14 cellular contexts compared by ENCODE assay signal in the genomic region with DNA sequence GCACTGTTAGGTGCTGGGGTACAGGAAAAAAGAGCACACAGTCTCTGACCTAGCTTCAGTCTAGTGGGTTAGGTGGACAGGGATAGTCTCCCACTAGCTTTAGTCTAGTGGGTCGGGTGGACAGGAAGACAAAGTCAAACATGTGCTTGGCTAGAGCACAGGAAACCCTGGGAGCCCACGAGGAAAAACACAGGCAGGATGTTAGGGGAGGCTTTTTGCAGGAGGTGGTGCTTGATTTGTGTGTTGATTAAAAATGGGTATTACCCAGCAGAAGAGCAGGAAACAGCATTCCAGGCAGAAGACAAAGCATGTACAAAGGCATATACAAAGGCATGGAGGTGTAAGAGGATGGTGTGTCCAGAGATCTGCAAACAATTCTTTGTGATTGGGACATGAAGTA. TPM values are rescaled to one million over a fixed set of nuclear protein-coding genes. Genes with fewer than 3 reads are reported as not detected.
DNase-seq lines count a peak whose midpoint lies in the region; ATAC-seq and TF ChIP-seq lines count a peak whose summit lies in the region.
"Had no signal": no experiment of that assay in that cellular context is flagged by ENCODE, and none has a peak within 500 bp of the region (broad histone marks: within the 10 kb centered on the region; RNA-seq: fewer than 3 reads in every experiment).

No MANE protein-coding gene starts in this region.

- H3K4ac ChIP-seq in IMR-90 (ENCODE audit: low read depth, low read length), result peak overlapping the region; percentile 56; the same call in 1 of the 2 replicates

- peak; percentile 4 for DNase-seq in AG10803 (ENCODE audit: low read depth)
- no peak for DNase-seq in IMR-90
- DNase-seq in dermis microvascular lymphatic vessel endothelial cell (ENCODE audit: low read depth in 2 of 2), result peak; percentile 77 to 81
- DNase-seq in myocyte (ENCODE audit: low read depth), result peak; percentile 0
- no peak for DNase-seq in OCI-LY7 (ENCODE audit: low spot score)
- no peak for DNase-seq in hypothalamus (lab: John Stamatoyannopoulos, UW)
- DNase-seq: 8988T; CD4-positive, CD25-positive, alpha-beta regulatory T cell; DMS 273 treated with DMSO at 0.1 percent for 48 hours; EL; GOT3 had no signal

- no peak overlapping the region for H4K5ac ChIP-seq in IMR-90 (ENCODE audit: low read depth, low read length)

- H2BK20ac ChIP-seq in IMR-90 (ENCODE audit: low read depth, low read length), result peak overlapping the region; percentile 25; the same call in 1 of the 2 replicates

- whole genome bisulfite sequencing in IMR-90 (ENCODE audit: extremely low coverage in 2 of 2, insufficient read length in 1 of 2), 2 experiments, result no CpG with 5 or more reads among the region's 2 CpGs

- H3K36me3 ChIP-seq in IMR-90 (ENCODE audit: control insufficient read depth, insufficient read depth, low read length) (no peaks in the 10 kb centered on the region), OCI-LY7 (ENCODE audit: insufficient read depth, low read length) (no peaks in the 10 kb centered on the region)
- H3K36me3 ChIP-seq: BLaER1 treated with 17β-estradiol and CSF1 and Interleukin-3, amounts not matched to agents 10 nM and 100 nM; HAP-1 had no signal

- no peak for ATAC-seq in IMR-90 (ENCODE audit: low read depth)
- ATAC-seq in activated CD4-positive, CD25-positive, alpha-beta regulatory T cell treated with anti-CD3 and anti-CD28 coated beads, Interleukin-2, amount 50 U/mL, for 24 hours, result no peak

- H3K27ac ChIP-seq in IMR-90 (ENCODE audit: insufficient read depth, low read length) (no peak overlapping the region), OCI-LY7 (ENCODE audit: low read depth, low read length, poor library complexity, severe bottlenecking) (no peak overlapping the region)
- H3K27ac ChIP-seq: BLaER1 treated with 17β-estradiol and CSF1 and Interleukin-3, amounts not matched to agents 10 nM and 100 nM had no signal

- H2BK5ac ChIP-seq in IMR-90 (ENCODE audit: low read depth, low read length, poor library complexity, severe bottlenecking), result no peak overlapping the region

- H2AFZ ChIP-seq in IMR-90 (replicated peaks; ENCODE audit: low read length, poor library complexity) (peak overlapping the region; percentile 75), OCI-LY7 (ENCODE audit: low read length) (no peak overlapping the region)

- CTCF ChIA-PET in IMR-90 (lab: Yijun Ruan, JAX), result no interaction called here
- CTCF ChIA-PET in OCI-LY7 (lab: Charles Lee; ENCODE audit: unreplicated experiment), result no interaction called here

- H3K27me3 ChIP-seq in IMR-90 (ENCODE audit: control insufficient read depth, insufficient read depth, low read length), result no peaks in the 10 kb centered on the region
- H3K27me3 ChIP-seq: BLaER1 treated with 17β-estradiol and CSF1 and Interleukin-3, amounts not matched to agents 10 nM and 100 nM had no signal

- H3K9ac ChIP-seq in IMR-90 (ENCODE audit: low read depth, low read length), result no peak overlapping the region
- H3K9ac ChIP-seq: BLaER1 treated with 17β-estradiol and CSF1 and Interleukin-3, amounts not matched to agents 10 nM and 100 nM had no signal

- H3K4me3 ChIP-seq in AG10803 (ENCODE audit: low read length) (no peak overlapping the region), IMR-90 (ENCODE audit: insufficient read depth, low read depth, low read length) (no peak overlapping the region), OCI-LY7 (ENCODE audit: low read depth, low read length, poor library complexity, severe bottlenecking) (no peak overlapping the region)
- H3K4me3 ChIP-seq: BLaER1 treated with 17β-estradiol and CSF1 and Interleukin-3, amounts not matched to agents 10 nM and 100 nM; HAP-1 had no signal

- H4K8ac ChIP-seq in IMR-90 (ENCODE audit: low read depth in 2 of 2, low read length in 2 of 2), result no peak overlapping the region

- H2AK9ac ChIP-seq in IMR-90 (replicated peaks; ENCODE audit: low read depth, low read length, poor library complexity), result peak overlapping the region; percentile 10

- no peak overlapping the region; the same call in 2 of the 3 replicates for H2BK15ac ChIP-seq in IMR-90 (ENCODE audit: low read depth, low read length)

- TF ChIP-seq RAD21 in IMR-90 (IDR thresholded peaks at IDR 0.05; ENCODE audit: low read length), result no peak

- H3K9me1 ChIP-seq in IMR-90 (ENCODE audit: insufficient read depth, low read length), result peaks cover 5% of the 10 kb centered on the region; the same call in 1 of the 2 replicates

- no peaks in the 10 kb centered on the region for H3K9me2 ChIP-seq in OCI-LY7 (ENCODE audit: insufficient read depth, low read length)

- H2AK5ac ChIP-seq in IMR-90 (ENCODE audit: low read depth, low read length), result peak overlapping the region; percentile 50

- H4K20me1 ChIP-seq in IMR-90 (ENCODE audit: insufficient read depth, low read length) (no peaks in the 10 kb centered on the region), OCI-LY7 (ENCODE audit: insufficient read depth, low read length) (no peaks in the 10 kb centered on the region)
- H4K20me1 ChIP-seq: BLaER1 treated with 17β-estradiol and CSF1 and Interleukin-3, amounts not matched to agents 10 nM and 100 nM had no signal

- H3K4me1 ChIP-seq in IMR-90 (ENCODE audit: control insufficient read depth, insufficient read depth, low read length) (peaks cover 7% of the 10 kb centered on the region), OCI-LY7 (ENCODE audit: insufficient read depth, low read length, poor library complexity, severe bottlenecking) (no peaks in the 10 kb centered on the region)
- H3K4me1 ChIP-seq: HAP-1 had no signal

- TF ChIP-seq CTCF in AG10803 (conservative IDR thresholded peaks at IDR 0.05; ENCODE audit: low read length), result no peak
- no peak for TF ChIP-seq CTCF in IMR-90 (conservative IDR thresholded peaks at IDR 0.05; ENCODE audit: low read depth, low read length)
- TF ChIP-seq CTCF in OCI-LY7 (conservative IDR thresholded peaks at IDR 0.05; ENCODE audit: low read length), result no peak

- H3K56ac ChIP-seq in IMR-90 (ENCODE audit: extremely low read depth, insufficient read depth, low read length), result peak overlapping the region; percentile 29; the same call in 1 of the 2 replicates

- H3K79me2 ChIP-seq in OCI-LY7 (ENCODE audit: insufficient read depth, low read depth, low read length), result no peaks in the 10 kb centered on the region

- no peak overlapping the region for H4K91ac ChIP-seq in IMR-90 (ENCODE audit: insufficient read depth, low read depth, low read length)

- BruUV-seq in IMR-90 (replicated peaks; lab: Mats Ljungman, UMichigan), result no TSS peak
- no TSS peak for BruUV-seq in OCI-LY7 (replicated peaks; lab: Mats Ljungman, UMichigan)

- no peak overlapping the region for H2BK120ac ChIP-seq in IMR-90 (ENCODE audit: low read depth, low read length)

- TF ChIP-seq POLR2A in IMR-90 (IDR thresholded peaks at IDR 0.05; ENCODE audit: low read depth, low read length), result no peak

- intact Hi-C loops in IMR-90 (cut with micrococcal nuclease), result no loop called here
- intact Hi-C loops in OCI-LY7 (cut with micrococcal nuclease; ENCODE audit: unreplicated experiment), result no loop called here

- peak overlapping the region; percentile 41; the same call in 1 of the 2 replicates for H3K23ac ChIP-seq in IMR-90 (ENCODE audit: low read depth, low read length)

- H3K4me2 ChIP-seq in IMR-90 (ENCODE audit: low read depth, low read length) (no peak overlapping the region; the same call in 1 of the 2 replicates), OCI-LY7 (ENCODE audit: low read length) (no peak overlapping the region)

- H3K79me1 ChIP-seq in IMR-90 (ENCODE audit: low read depth in 1 of 2, low read length in 2 of 2), result no peaks in the 10 kb centered on the region

- in situ Hi-C loops in IMR-90 (cut with MboI; ENCODE audit: low sequenced_read_pairs), result loop anchor here (25.0 kb wide), 1 partner anchor 1338 kb away; no protein-coding TSS in a partner anchor

- POLR2A ChIA-PET in IMR-90 (lab: Charles Lee; ENCODE audit: unreplicated experiment) (no interaction called here), OCI-LY7 (lab: Charles Lee) (no interaction called here)

- peak overlapping the region; percentile 79 for H3K14ac ChIP-seq in IMR-90 (replicated peaks; ENCODE audit: low read depth, low read length)

- peak overlapping the region; percentile 61; the same call in 1 of the 2 replicates for H3K18ac ChIP-seq in IMR-90 (ENCODE audit: low read depth, low read length)

- H3K9me3 ChIP-seq in IMR-90 (ENCODE audit: control insufficient read depth, insufficient read depth, low read length) (no peaks in the 10 kb centered on the region), OCI-LY7 (ENCODE audit: low read length) (no peaks in the 10 kb centered on the region)
- H3K9me3 ChIP-seq: HAP-1 had no signal

- dilution Hi-C loops in IMR-90 (cut with HindIII; ENCODE audit: low sequenced_read_pairs, unreplicated experiment), result no loop called here

TF ChIP-seq in IMR-90, 13 proteins besides CTCF, POLR2A, EP300 and RAD21 (continues in another document):
- TF ChIP-seq MXI1 (IDR thresholded peaks at IDR 0.05; ENCODE audit: borderline replicate concordance, low read depth, low read length), result no peak
- TF ChIP-seq, protein P1, sequence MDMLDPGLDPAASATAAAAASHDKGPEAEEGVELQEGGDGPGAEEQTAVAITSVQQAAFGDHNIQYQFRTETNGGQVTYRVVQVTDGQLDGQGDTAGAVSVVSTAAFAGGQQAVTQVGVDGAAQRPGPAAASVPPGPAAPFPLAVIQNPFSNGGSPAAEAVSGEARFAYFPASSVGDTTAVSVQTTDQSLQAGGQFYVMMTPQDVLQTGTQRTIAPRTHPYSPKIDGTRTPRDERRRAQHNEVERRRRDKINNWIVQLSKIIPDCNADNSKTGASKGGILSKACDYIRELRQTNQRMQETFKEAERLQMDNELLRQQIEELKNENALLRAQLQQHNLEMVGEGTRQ (IDR thresholded peaks at IDR 0.05; ENCODE audit: low read depth, low read length), result no peak
- no peak for TF ChIP-seq CEBPB (IDR thresholded peaks at IDR 0.05; ENCODE audit: low read depth, low read length)
- no peak for TF ChIP-seq RFX5 (IDR thresholded peaks at IDR 0.05; ENCODE audit: low read depth, low read length)
- no peak for TF ChIP-seq FOS (IDR thresholded peaks at IDR 0.05; ENCODE audit: low read depth, low read length)
- no peak for TF ChIP-seq RCOR1 (IDR thresholded peaks at IDR 0.05; ENCODE audit: insufficient replicate concordance, low read length)
- TF ChIP-seq CHD1 (IDR thresholded peaks at IDR 0.05; ENCODE audit: low read depth, low read length), result no peak

RNA-seq across cellular contexts. Expression of a gene that starts 23.3 kb away (rescaled TPM):
- total RNA-seq in IMR-90 (2012; rRNA removed) (881 and 1,389 TPM in 2 replicates), dermis microvascular lymphatic vessel endothelial cell (451 and 539 TPM in 2 replicates), myocyte (399 and 480 TPM in 2 replicates), OCI-LY7 (2022) (93.5 and 107 TPM in 2 replicates)
- 213 and 313 TPM in 2 replicates for polyA plus RNA-seq in IMR-90 (2012; rRNA removed)
- 33.9 and 129 TPM in 2 replicates for polyA plus RNA-seq in IMR-90 (2012; cell fraction: cytosol; rRNA removed)
- polyA plus RNA-seq in IMR-90 (2012; cell fraction: nucleus; rRNA removed; ENCODE audit: low replicate concordance), result 118 and 947 TPM in 2 replicates
- 95.5 TPM for polyA plus RNA-seq in myocyte (2012)
- 66.2 and 70.5 TPM in 2 replicates for total RNA-seq in OCI-LY7 (2014; rRNA removed; shearing (Covaris generic))

Comparison
In these comparisons a context has a peak if more than half of its experiments do, and no peak if none do; other contexts are left out.
1. DNase-seq: peak in AG10803 (single experiment), dermis microvascular lymphatic vessel endothelial cell (2 of 2) and myocyte (single experiment); none in IMR-90 (single experiment), OCI-LY7 (single experiment) and hypothalamus (0 of 51).